Comparison of ENCODE assay signal across 9 cellular contexts in genomic region chr11:2265396-2265795, GRCh38. TPM values are rescaled to one million over a fixed set of nuclear protein-coding genes. Genes with fewer than 3 reads are reported as not detected.
A peak's percentile ranks its signal among the peaks of the same experiment; 100 is the strongest.
DNase-seq lines count a peak whose midpoint lies in the region; ATAC-seq and TF ChIP-seq lines count a peak whose summit lies in the region.
"Had no signal": no experiment of that assay in that cellular context is flagged by ENCODE, and none has a peak within 500 bp of the region (broad histone marks: within the 10 kb centered on the region; RNA-seq: fewer than 3 reads in every experiment).

No MANE protein-coding gene starts in this region.

- H3K27ac Mint-ChIP-seq in activated CD4-positive, alpha-beta memory T cell treated with anti-CD3 and anti-CD28 coated beads, Interleukin-2, amount 10 ng/mL, durations not matched to agents 7 days and 5 days = peak overlapping the region; percentile 28
- H3K27ac Mint-ChIP-seq in natural killer cell treated with Interleukin-12 subunit alpha and Interleukin-12 subunit beta and Interleukin-15 and Interleukin-18, amount 100 ng/mL, for 72 hours = peak overlapping the region; percentile 80 to 91

- WGBS in suprapubic skin = 35% methylated on average over 2 of the region's 2 CpGs

- no peaks in the 10 kb centered on the region for H3K36me3 Mint-ChIP-seq in activated CD4-positive, alpha-beta memory T cell treated with anti-CD3 and anti-CD28 coated beads, Interleukin-2, amount 10 ng/mL, durations not matched to agents 7 days and 5 days (ENCODE audit: low read depth)
- no peaks in the 10 kb centered on the region for H3K36me3 Mint-ChIP-seq in natural killer cell treated with Interleukin-12 subunit alpha and Interleukin-12 subunit beta and Interleukin-15 and Interleukin-18, amount 100 ng/mL, for 72 hours

- no peaks in the 10 kb centered on the region for H3K9me3 ChIP-seq in suprapubic skin

- H3K36me3 ChIP-seq in suprapubic skin = no peaks in the 10 kb centered on the region

- TF ChIP-seq EP300 in suprapubic skin (IDR thresholded peaks at IDR 0.05) = no peak

- no peak overlapping the region for H3K27ac ChIP-seq in suprapubic skin

- peaks cover 30% of the 10 kb centered on the region for H3K27me3 ChIP-seq in suprapubic skin

- H3K27me3 Mint-ChIP-seq in activated CD4-positive, alpha-beta memory T cell treated with anti-CD3 and anti-CD28 coated beads, Interleukin-2, amount 10 ng/mL, durations not matched to agents 7 days and 5 days = peaks cover 13% of the 10 kb centered on the region
- no peaks in the 10 kb centered on the region for H3K27me3 Mint-ChIP-seq in natural killer cell treated with Interleukin-12 subunit alpha and Interleukin-12 subunit beta and Interleukin-15 and Interleukin-18, amount 100 ng/mL, for 72 hours

- H3K9me3 Mint-ChIP-seq in activated CD4-positive, alpha-beta memory T cell treated with anti-CD3 and anti-CD28 coated beads, Interleukin-2, amount 10 ng/mL, durations not matched to agents 7 days and 5 days = no peaks in the 10 kb centered on the region
- no peaks in the 10 kb centered on the region for H3K9me3 Mint-ChIP-seq in natural killer cell treated with Interleukin-12 subunit alpha and Interleukin-12 subunit beta and Interleukin-15 and Interleukin-18, amount 100 ng/mL, for 72 hours

- H3K4me1 ChIP-seq in suprapubic skin = peaks cover 47% of the 10 kb centered on the region

- POLR2A ChIA-PET in activated CD4-positive, alpha-beta memory T cell treated with anti-CD3 and anti-CD28 coated beads, Interleukin-2, amount 10 ng/mL, durations not matched to agents 7 days and 5 days (lab: Charles Lee) = interaction anchor here (0.6 to 1.0 kb wide), 2 partner anchors 36 to 39 kb away, joined by 3 read pairs; partner anchors contain the start of genes C11orf21 and TSPAN32

- in situ Hi-C loops in GM13977 (cut with MboI; ENCODE audit: low pct_unique_long_range_greater_than_20kb, low sequenced_read_pairs, unreplicated experiment) = no loop called here

- DNase-seq in GM13977 (ENCODE audit: low spot score) (peak; percentile 63), NCI-H524 treated with DMSO at 0.1 percent for 48 hours (lab: John Stamatoyannopoulos, UW) (no peak), suprapubic skin (ENCODE audit: low spot score in 2 of 2) (no peak), NCI-H1417 (lab: John Stamatoyannopoulos, UW) (no peak)
- DNase-seq in activated CD4-positive, alpha-beta memory T cell treated with anti-CD3 and anti-CD28 coated beads, Interleukin-2, amount 10 ng/mL, durations not matched to agents 7 days and 5 days = no peak
- DNase-seq in natural killer cell treated with Interleukin-12 subunit alpha and Interleukin-12 subunit beta and Interleukin-15 and Interleukin-18, amount 100 ng/mL, for 72 hours (ENCODE audit: low spot score) = no peak

- TF ChIP-seq CTCF in GM13977 (IDR thresholded peaks at IDR 0.05; ENCODE audit: extremely low read depth, insufficient read depth, missing control alignments) (no peak), suprapubic skin (IDR thresholded peaks at IDR 0.05) (no peak)

- CTCF ChIA-PET in activated CD4-positive, alpha-beta memory T cell treated with anti-CD3 and anti-CD28 coated beads, Interleukin-2, amount 10 ng/mL, durations not matched to agents 7 days and 5 days (lab: Charles Lee) = interaction anchor here (0.8 to 1.3 kb wide), 2 partner anchors 154 to 155 kb away, joined by 4 read pairs; no protein-coding TSS in a partner anchor

- H3K4me3 ChIP-seq in suprapubic skin = no peak overlapping the region

- ATAC-seq in HG02973 (IDR thresholded peaks at IDR 0.05; ENCODE audit: unreplicated experiment) = peak; percentile 66
- ATAC-seq in natural killer cell treated with Interleukin-12 subunit alpha and Interleukin-12 subunit beta and Interleukin-15 and Interleukin-18, amount 100 ng/mL, for 72 hours = peak; percentile 49 to 72
- no peak for ATAC-seq in GM19467 (IDR thresholded peaks at IDR 0.05; ENCODE audit: unreplicated experiment)
- ATAC-seq: Panc1 had no signal

- H3K4me1 Mint-ChIP-seq in activated CD4-positive, alpha-beta memory T cell treated with anti-CD3 and anti-CD28 coated beads, Interleukin-2, amount 10 ng/mL, durations not matched to agents 7 days and 5 days = peaks cover 31% of the 10 kb centered on the region
- peaks cover 25 to 27% of the 10 kb centered on the region in 2 donors for H3K4me1 Mint-ChIP-seq in natural killer cell treated with Interleukin-12 subunit alpha and Interleukin-12 subunit beta and Interleukin-15 and Interleukin-18, amount 100 ng/mL, for 72 hours (ENCODE audit: low read depth in 2 of 2)

- TF ChIP-seq POLR2A in suprapubic skin (IDR thresholded peaks at IDR 0.05) = no peak

- H3K4me3 Mint-ChIP-seq in activated CD4-positive, alpha-beta memory T cell treated with anti-CD3 and anti-CD28 coated beads, Interleukin-2, amount 10 ng/mL, durations not matched to agents 7 days and 5 days = peak overlapping the region; percentile 3
- peak overlapping the region; percentile 83 for H3K4me3 Mint-ChIP-seq in natural killer cell treated with Interleukin-12 subunit alpha and Interleukin-12 subunit beta and Interleukin-15 and Interleukin-18, amount 100 ng/mL, for 72 hours

RNA-seq across cellular contexts. Expression of gene ASCL2, which starts 5.0 kb away (rescaled TPM):
- under 1 TPM; 0.35 to 0.68 TPM for total RNA-seq in activated CD4-positive, alpha-beta memory T cell treated with anti-CD3 and anti-CD28 coated beads, Interleukin-2, amount 10 ng/mL, durations not matched to agents 7 days and 5 days
- 1 to 10 TPM; 2.5 to 5.3 TPM for total RNA-seq in natural killer cell treated with Interleukin-12 subunit alpha and Interleukin-12 subunit beta and Interleukin-15 and Interleukin-18, amount 100 ng/mL, for 72 hours
- total RNA-seq in suprapubic skin = 10 to 100 TPM; 11.4 to 18.0 (median 15.9) TPM

RNA-seq across cellular contexts. Expression of gene C11orf21, which starts 36.3 kb away (rescaled TPM):
- total RNA-seq in activated CD4-positive, alpha-beta memory T cell treated with anti-CD3 and anti-CD28 coated beads, Interleukin-2, amount 10 ng/mL, durations not matched to agents 7 days and 5 days = 10 to 100 TPM; 66.0 to 68.3 TPM
- total RNA-seq in natural killer cell treated with Interleukin-12 subunit alpha and Interleukin-12 subunit beta and Interleukin-15 and Interleukin-18, amount 100 ng/mL, for 72 hours = 1 to 10 TPM; 7.2 to 7.6 TPM
- 1 to 10 TPM in 2 of 4 donors, not detected in 2; 1.2 to 2.5 TPM for total RNA-seq in suprapubic skin

RNA-seq across cellular contexts. Expression of gene TSPAN32, which starts 36.4 kb away (rescaled TPM):
- 10 to 100 TPM; 48.0 to 50.1 TPM for total RNA-seq in activated CD4-positive, alpha-beta memory T cell treated with anti-CD3 and anti-CD28 coated beads, Interleukin-2, amount 10 ng/mL, durations not matched to agents 7 days and 5 days
- total RNA-seq in natural killer cell treated with Interleukin-12 subunit alpha and Interleukin-12 subunit beta and Interleukin-15 and Interleukin-18, amount 100 ng/mL, for 72 hours = 1 to 10 TPM; 4.3 to 9.9 TPM
- total RNA-seq in suprapubic skin = 1 to 10 TPM in 1 of 4 donors, under 1 TPM in 1, not detected in 2; 0.26 to 4.3 TPM

Comparison
In these comparisons a context has a peak if more than half of its experiments do, and no peak if none do; other contexts are left out.
1. RNA of gene C11orf21, which starts 36.3 kb away (total RNA-seq): 66.0 to 68.3 TPM in activated CD4-positive, alpha-beta memory T cell treated with anti-CD3 and anti-CD28 coated beads, Interleukin-2, amount 10 ng/mL, durations not matched to agents 7 days and 5 days; 7.2 to 7.6 TPM in natural killer cell treated with Interleukin-12 subunit alpha and Interleukin-12 subunit beta and Interleukin-15 and Interleukin-18, amount 100 ng/mL, for 72 hours and 1.2 to 2.5 TPM in suprapubic skin; every median in the first group is over 4 times any median in the second.
2. RNA of gene TSPAN32, which starts 36.4 kb away (total RNA-seq): 48.0 to 50.1 TPM in activated CD4-positive, alpha-beta memory T cell treated with anti-CD3 and anti-CD28 coated beads, Interleukin-2, amount 10 ng/mL, durations not matched to agents 7 days and 5 days; 4.3 to 9.9 TPM in natural killer cell treated with Interleukin-12 subunit alpha and Interleukin-12 subunit beta and Interleukin-15 and Interleukin-18, amount 100 ng/mL, for 72 hours and 0.26 to 4.3 TPM in suprapubic skin; every median in the first group is over 4 times any median in the second.